In the genomic region with DNA sequence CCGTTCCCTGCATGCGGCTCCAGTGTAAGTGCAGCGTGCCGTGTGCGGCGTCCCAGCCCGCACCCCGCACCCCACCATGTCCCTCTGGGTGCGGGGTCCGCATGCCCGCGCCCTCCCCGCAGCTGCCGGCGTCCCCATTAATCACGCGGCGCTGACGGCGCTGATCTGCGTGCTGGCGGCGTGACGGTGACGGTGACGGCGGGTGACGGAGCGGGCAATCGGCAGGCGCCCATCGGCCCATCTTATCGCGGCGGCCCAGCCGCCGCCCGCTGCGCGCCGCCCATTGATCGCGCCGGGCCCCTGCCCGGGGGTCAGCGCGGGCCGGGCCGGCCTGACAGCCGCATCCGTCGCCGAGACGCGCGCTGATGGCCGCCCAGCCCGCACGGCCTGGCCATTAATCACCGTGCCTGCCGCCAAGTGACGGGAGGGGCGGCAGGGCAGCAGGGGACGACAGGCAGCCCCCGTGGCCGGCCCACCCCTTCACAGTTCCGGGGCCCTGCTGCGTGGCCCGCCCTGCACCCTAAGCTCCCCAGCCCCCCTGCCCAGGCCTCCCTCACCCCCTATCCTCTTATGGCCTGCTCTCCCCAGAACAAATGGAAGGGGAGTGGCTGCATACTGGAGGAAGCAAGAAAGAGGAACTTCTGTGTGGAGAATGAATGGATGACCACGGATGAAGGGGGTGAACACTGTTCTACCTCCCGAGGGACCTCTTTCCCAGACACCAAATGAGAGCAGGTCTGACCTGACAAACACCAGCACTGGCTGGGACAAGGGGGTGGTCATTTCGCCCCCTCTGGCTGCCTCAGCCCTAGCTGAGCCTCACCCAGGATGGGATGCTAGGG, we compare ENCODE assay signal across 1 cellular context.
TF ChIP-seq lines count a peak whose summit lies in the region.

No MANE protein-coding gene starts in this region.

TF ChIP-seq in HCT116, 20 proteins besides CTCF, POLR2A, EP300 and RAD21 (continued from another document):
- TF ChIP-seq REST (IDR thresholded peaks at IDR 0.05; ENCODE audit: low read depth) (no peak), CEBPB (IDR thresholded peaks at IDR 0.05; ENCODE audit: low read depth) (no peak), SP1 (IDR thresholded peaks at IDR 0.05; ENCODE audit: low read depth) (no peak)
